Comparison of ENCODE assay signal across 8 cellular contexts in the genomic region with DNA sequence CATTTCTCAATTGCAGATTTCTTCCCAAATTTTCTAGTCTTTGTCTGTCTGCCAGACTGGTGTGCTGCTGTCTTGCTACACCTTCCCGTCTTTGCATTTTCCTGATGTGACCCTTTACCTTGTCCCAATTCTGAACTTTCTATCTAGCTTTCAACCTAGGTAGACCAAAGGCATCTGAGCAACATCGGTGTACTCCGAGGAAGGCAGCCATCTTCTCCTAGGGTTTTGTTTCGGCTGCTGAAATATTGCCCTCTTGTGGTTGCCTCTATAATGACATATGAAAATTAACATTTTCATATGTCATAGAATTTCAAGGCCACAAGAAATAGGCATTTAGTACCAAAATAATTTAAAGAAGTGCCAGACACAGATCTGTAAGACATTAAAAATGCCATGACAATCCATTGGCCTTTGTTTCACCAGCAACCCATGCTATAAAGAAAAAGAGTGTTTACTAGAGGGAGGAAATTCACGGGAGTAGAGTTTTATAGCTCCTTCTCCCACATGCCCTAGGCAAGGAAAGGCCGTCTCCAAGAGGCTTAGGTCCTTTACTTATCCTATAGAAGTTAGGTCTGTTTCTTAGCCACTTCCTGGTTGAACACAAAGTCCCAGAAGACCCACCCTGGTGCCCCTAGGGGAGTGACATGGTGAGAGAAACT. TPM values are rescaled to one million over a fixed set of nuclear protein-coding genes. Genes with fewer than 3 reads are reported as not detected.
DNase-seq lines count a peak whose midpoint lies in the region; ATAC-seq and TF ChIP-seq lines count a peak whose summit lies in the region.

No MANE protein-coding gene starts in this region.

- H3K36me3 ChIP-seq in H7 (replicated peaks; ENCODE audit: control insufficient read depth, insufficient read depth, low read length) (no peaks in the 10 kb centered on the region), WERI-Rb-1 (no peaks in the 10 kb centered on the region), vagina (no peaks in the 10 kb centered on the region)

- TF ChIP-seq POLR2A in vagina (IDR thresholded peaks at IDR 0.05): no peak

- ATAC-seq in naive B cell (ENCODE audit: low read depth in 2 of 2): peak; percentile 66 to 69

- H3K4me1 ChIP-seq in vagina: peaks cover 10% of the 10 kb centered on the region

- no peaks in the 10 kb centered on the region for H3K9me3 ChIP-seq in WERI-Rb-1 (ENCODE audit: severe bottlenecking)
- no peaks in the 10 kb centered on the region for H3K9me3 ChIP-seq in vagina

- H3K27ac ChIP-seq in WERI-Rb-1 (no peak overlapping the region), vagina (peak overlapping the region; percentile 65)

- TF ChIP-seq CTCF in WERI-Rb-1 (IDR thresholded peaks at IDR 0.05; ENCODE audit: low read depth, low read length) (peak; percentile 50), endothelial cell (IDR thresholded peaks at IDR 0.05; ENCODE audit: unreplicated experiment) (peak; percentile 95), vagina (IDR thresholded peaks at IDR 0.05) (peak; percentile 24 to 62 (median 51))

- H3K9me3 Mint-ChIP-seq in endothelial cell (ENCODE audit: unreplicated experiment) (no peaks in the 10 kb centered on the region), naive B cell (peaks cover 0 to 6% (median 0%) of the 10 kb centered on the region in 7 donors)

- H3K27me3 ChIP-seq in H7 (ENCODE audit: control insufficient read depth, insufficient read depth, low read length): no peaks in the 10 kb centered on the region
- no peaks in the 10 kb centered on the region for H3K27me3 ChIP-seq in WERI-Rb-1 (ENCODE audit: insufficient read depth, low read depth, severe bottlenecking)
- no peaks in the 10 kb centered on the region for H3K27me3 ChIP-seq in vagina

- intact Hi-C loops in vagina (cut with DNase I): loop anchor here (5.0 kb wide), 1 partner anchor 151 kb away; no protein-coding TSS in a partner anchor

- H3K4me3 Mint-ChIP-seq in endothelial cell (ENCODE audit: unreplicated experiment) (no peak overlapping the region), naive B cell (peak overlapping the region; percentile 19 to 92 (median 80))

- H3K4me1 Mint-ChIP-seq in endothelial cell (ENCODE audit: unreplicated experiment) (no peaks in the 10 kb centered on the region), naive B cell (peaks cover 14 to 19% (median 17%) of the 10 kb centered on the region in 3 donors)

- H3K36me3 Mint-ChIP-seq in endothelial cell (ENCODE audit: low read depth, unreplicated experiment) (no peaks in the 10 kb centered on the region), naive B cell (no peaks in the 10 kb centered on the region)

- H3K4me3 ChIP-seq in H7 (ENCODE audit: insufficient read depth, low read depth, low read length) (no peak overlapping the region), WERI-Rb-1 (ENCODE audit: low read depth, low read length) (peak overlapping the region; percentile 32), vagina (peak overlapping the region in 1 of 2 donors; percentile 25)

- no peaks in the 10 kb centered on the region for H3K27me3 Mint-ChIP-seq in endothelial cell (ENCODE audit: unreplicated experiment)
- H3K27me3 Mint-ChIP-seq in naive B cell: no peaks in the 10 kb centered on the region

- DNase-seq in NCI-H510A treated with DMSO at 0.1 percent for 48 hours (lab: John Stamatoyannopoulos, UW) (peak; percentile 0), NCI-H510A (lab: John Stamatoyannopoulos, UW) (no peak), H7 (peak; percentile 27), NCI-H1105 (lab: John Stamatoyannopoulos, UW) (peak; percentile 45), WERI-Rb-1 (peak; percentile 23), endothelial cell (ENCODE audit: low spot score) (no peak), naive B cell (peak; percentile 55), vagina (ENCODE audit: extremely low spot score in 2 of 2) (no peak)

- H3K27ac Mint-ChIP-seq in endothelial cell (ENCODE audit: unreplicated experiment): no peak overlapping the region
- H3K27ac Mint-ChIP-seq in naive B cell: peak overlapping the region in 3 of 6 donors; percentile 26 to 80 (median 34)

RNA-seq across cellular contexts. Expression of gene OR9A2, which starts 23.4 kb away (rescaled TPM):
- not detected in 2 replicates for total RNA-seq in H7 (2014; rRNA removed; shearing (Covaris generic))
- not detected for total RNA-seq in endothelial cell (ENCODE audit: unreplicated experiment)
- polyA plus RNA-seq in naive B cell (ENCODE audit: low read depth in 6 of 6): not detected
- total RNA-seq in vagina: not detected

RNA-seq across cellular contexts. Expression of gene KEL, which starts 41.4 kb away (rescaled TPM):
- total RNA-seq in H7 (2014; rRNA removed; shearing (Covaris generic)): 1.7 and 7.7 TPM in 2 replicates
- total RNA-seq in endothelial cell (ENCODE audit: unreplicated experiment) (0.74 TPM), vagina (2.2 TPM)
- under 1 TPM in 1 of 6 donors, not detected in 5; 0.44 TPM for polyA plus RNA-seq in naive B cell (ENCODE audit: low read depth in 6 of 6)

RNA-seq across cellular contexts. Expression of gene OR6V1, which starts 48.6 kb away (rescaled TPM):
- total RNA-seq in H7 (2014; rRNA removed; shearing (Covaris generic)): not detected in 2 replicates
- total RNA-seq in endothelial cell (ENCODE audit: unreplicated experiment): not detected
- polyA plus RNA-seq in naive B cell (ENCODE audit: low read depth in 6 of 6): not detected
- total RNA-seq in vagina: not detected

Comparison
In these comparisons a context has a peak if more than half of its experiments do, and no peak if none do; other contexts are left out.
1. DNase-seq: peak in NCI-H510A treated with DMSO at 0.1 percent for 48 hours (single experiment), H7 (single experiment), NCI-H1105 (single experiment), WERI-Rb-1 (single experiment) and naive B cell (single experiment); none in NCI-H510A (single experiment), endothelial cell (single experiment) and vagina (0 of 2).
2. Peak in every context shown above with its lines, with median percentiles within 50 percentile points of each other: CTCF ChIP-seq.